8 cellular contexts compared by ENCODE assay signal in genomic region chr16:85028638-85029412, GRCh38.
A peak's percentile ranks its signal among the peaks of the same experiment; 100 is the strongest.
DNase-seq lines count a peak whose midpoint lies in the region.

No MANE protein-coding gene starts in this region.

- H3K36me3 ChIP-seq in SK-N-MC (ENCODE audit: insufficient read depth, low read length): no peaks in the 10 kb centered on the region
- no peaks in the 10 kb centered on the region for H3K36me3 ChIP-seq in iPS-15b (ENCODE audit: control insufficient read depth, insufficient read depth, low read length)

- no peak overlapping the region for H3K27ac ChIP-seq in SK-N-MC

- DNase-seq in SHP77 (lab: John Stamatoyannopoulos, UW): peak; percentile 29 to 35
- DNase-seq in SHP77 treated with DMSO at 0.1 percent for 48 hours (lab: John Stamatoyannopoulos, UW): no peak
- no peak for DNase-seq in SK-N-MC (ENCODE audit: low read depth, low spot score)
- peak; percentile 36 for DNase-seq in activated naive CD8-positive, alpha-beta T cell treated with anti-CD3 and anti-CD28 coated beads, Interleukin-2, amount 50 U/mL, for 16 hours (ENCODE audit: low read depth, low spot score)
- peak; percentile 71 to 72 for DNase-seq in stimulated activated CD4-positive, alpha-beta T cell treated with anti-CD3 and anti-CD28 coated beads, Interleukin-15, amount 100 ng/mL, for 48 hours (ENCODE audit: low read depth in 2 of 2)
- DNase-seq in D341Med (ENCODE audit: low spot score): no peak
- no peak for DNase-seq in SKM-1 treated with dmso at 0.1 percent for 144 hours (lab: John Stamatoyannopoulos, UW; ENCODE audit: unreplicated experiment)

- H3K9ac ChIP-seq in SK-N-MC (ENCODE audit: insufficient read length): no peak overlapping the region
- no peak overlapping the region for H3K9ac ChIP-seq in iPS-15b (ENCODE audit: low read depth, low read length)

- H3K4me3 ChIP-seq in SK-N-MC (peak overlapping the region; percentile 79), iPS-15b (ENCODE audit: low read depth, low read length) (peak overlapping the region; percentile 80)

- peaks cover 18% of the 10 kb centered on the region for H3K27me3 ChIP-seq in iPS-15b (ENCODE audit: control insufficient read depth, insufficient read depth, low read length)

- H3K9me3 ChIP-seq in SK-N-MC (ENCODE audit: low read depth, low read length): no peaks in the 10 kb centered on the region
- no peaks in the 10 kb centered on the region for H3K9me3 ChIP-seq in iPS-15b (ENCODE audit: control insufficient read depth, insufficient read depth, low read length)

- peaks cover 11% of the 10 kb centered on the region for H3K4me1 ChIP-seq in iPS-15b (ENCODE audit: control insufficient read depth, insufficient read depth, low read length)

Comparison
In these comparisons a context has a peak if more than half of its experiments do, and no peak if none do; other contexts are left out.
1. DNase-seq: peak in SHP77 (2 of 2), activated naive CD8-positive, alpha-beta T cell treated with anti-CD3 and anti-CD28 coated beads, Interleukin-2, amount 50 U/mL, for 16 hours (single experiment) and stimulated activated CD4-positive, alpha-beta T cell treated with anti-CD3 and anti-CD28 coated beads, Interleukin-15, amount 100 ng/mL, for 48 hours (2 of 2); none in SHP77 treated with DMSO at 0.1 percent for 48 hours (single experiment), SK-N-MC (single experiment), D341Med (single experiment) and SKM-1 treated with dmso at 0.1 percent for 144 hours (single experiment).